Comparison of ENCODE assay signal across 8 cellular contexts in genomic region chr10:13371879-13372470, GRCh38. TPM values are rescaled to one million over a fixed set of nuclear protein-coding genes. Genes with fewer than 3 reads are reported as not detected.
DNase-seq lines count a peak whose midpoint lies in the region; ATAC-seq lines count a peak whose summit lies in the region.

No MANE protein-coding gene starts in this region.

- no peak overlapping the region for H2BK5ac ChIP-seq in mesendoderm (ENCODE audit: low read length)

- H2BK15ac ChIP-seq in mesendoderm (replicated peaks; ENCODE audit: low read depth), result no peak overlapping the region

- ATAC-seq in GM18868 (IDR thresholded peaks at IDR 0.05; ENCODE audit: unreplicated experiment), result peak; percentile 87
- peak; percentile 58 for ATAC-seq in HG03469 (IDR thresholded peaks at IDR 0.05; ENCODE audit: unreplicated experiment)
- peak; percentile 95 for ATAC-seq in effector memory CD8-positive, alpha-beta T cell (replicated peaks)
- ATAC-seq in stimulated activated memory B cell treated with anti-CD40 and anti-IgM and Interleukin-4, amounts not matched to agents 10 μg/mL and 1 μg/mL and 100 μg/mL, for 72 hours, result peak; percentile 91

- H4K8ac ChIP-seq in mesendoderm (ENCODE audit: low read depth, low read length), result no peak overlapping the region

- H3K18ac ChIP-seq in mesendoderm (ENCODE audit: low read length), result no peak overlapping the region

- H3K4me3 ChIP-seq in mesendoderm (ENCODE audit: low read length), result no peak overlapping the region

- H3K79me2 ChIP-seq in mesendoderm (ENCODE audit: control insufficient read depth, insufficient read depth, low read length), result no peaks in the 10 kb centered on the region

- H3K27ac ChIP-seq in mesendoderm (ENCODE audit: low read depth, low read length), result no peak overlapping the region

- no peaks in the 10 kb centered on the region for H3K79me1 ChIP-seq in mesendoderm (ENCODE audit: low read length)

- no peaks in the 10 kb centered on the region for H3K9me3 Mint-ChIP-seq in effector memory CD8-positive, alpha-beta T cell
- H3K9me3 Mint-ChIP-seq in stimulated activated memory B cell treated with anti-CD40 and anti-IgM and Interleukin-4, amounts not matched to agents 10 μg/mL and 1 μg/mL and 100 μg/mL, for 72 hours, result no peaks in the 10 kb centered on the region

- no peak overlapping the region for H3K4me2 ChIP-seq in mesendoderm (ENCODE audit: low read length)

- H4K5ac ChIP-seq in mesendoderm (ENCODE audit: low read length), result no peak overlapping the region

- H3K36me3 ChIP-seq in mesendoderm (ENCODE audit: control insufficient read depth, insufficient read depth, low read length), result no peaks in the 10 kb centered on the region

- H3K36me3 Mint-ChIP-seq in effector memory CD8-positive, alpha-beta T cell (ENCODE audit: insufficient read depth), result no peaks in the 10 kb centered on the region
- no peaks in the 10 kb centered on the region for H3K36me3 Mint-ChIP-seq in stimulated activated memory B cell treated with anti-CD40 and anti-IgM and Interleukin-4, amounts not matched to agents 10 μg/mL and 1 μg/mL and 100 μg/mL, for 72 hours

- no peak overlapping the region for H3K4ac ChIP-seq in mesendoderm (ENCODE audit: low read depth, low read length)

- H3K4me3 Mint-ChIP-seq in effector memory CD8-positive, alpha-beta T cell, result no peak overlapping the region
- no peak overlapping the region for H3K4me3 Mint-ChIP-seq in stimulated activated memory B cell treated with anti-CD40 and anti-IgM and Interleukin-4, amounts not matched to agents 10 μg/mL and 1 μg/mL and 100 μg/mL, for 72 hours

- H2AK5ac ChIP-seq in mesendoderm (ENCODE audit: low read length), result no peak overlapping the region

- DNase-seq in AG20443 (ENCODE audit: low spot score) (peak; percentile 94), NCI-H748 treated with DMSO at 0.1 percent for 48 hours (lab: John Stamatoyannopoulos, UW) (peak; percentile 53), mesendoderm (peak; percentile 90)
- DNase-seq in activated CD4-positive, alpha-beta T cell treated with anti-CD3 and anti-CD28 coated beads, Interleukin-2, amount 50 U/mL, for 1 hour, result peak; percentile 40
- peak; percentile 51 to 66 (median 53) for DNase-seq in effector memory CD8-positive, alpha-beta T cell

- no peak overlapping the region for H2BK120ac ChIP-seq in mesendoderm (ENCODE audit: low read depth, low read length)

- no CpG with 5 or more reads among the region's 6 CpGs for WGBS in mesendoderm (ENCODE audit: extremely low coverage, insufficient coverage, low lambda C conversion rate)

- no peak overlapping the region for H3K9ac ChIP-seq in mesendoderm (ENCODE audit: low read length)

- H3K4me1 ChIP-seq in mesendoderm (ENCODE audit: control insufficient read depth, low read depth, low read length), result no peaks in the 10 kb centered on the region

- H3K23ac ChIP-seq in mesendoderm (ENCODE audit: low read length), result no peak overlapping the region

- H3K27me3 Mint-ChIP-seq in effector memory CD8-positive, alpha-beta T cell, result peaks cover 6 to 14% of the 10 kb centered on the region in 2 donors
- H3K27me3 Mint-ChIP-seq in stimulated activated memory B cell treated with anti-CD40 and anti-IgM and Interleukin-4, amounts not matched to agents 10 μg/mL and 1 μg/mL and 100 μg/mL, for 72 hours, result no peaks in the 10 kb centered on the region

- no peak overlapping the region for H3K56ac ChIP-seq in mesendoderm (ENCODE audit: low read length)

- H3K4me1 Mint-ChIP-seq in effector memory CD8-positive, alpha-beta T cell (ENCODE audit: low read depth in 2 of 2), result no peaks in the 10 kb centered on the region
- H3K4me1 Mint-ChIP-seq in stimulated activated memory B cell treated with anti-CD40 and anti-IgM and Interleukin-4, amounts not matched to agents 10 μg/mL and 1 μg/mL and 100 μg/mL, for 72 hours, result no peaks in the 10 kb centered on the region

- no peak overlapping the region for H3K27ac Mint-ChIP-seq in effector memory CD8-positive, alpha-beta T cell
- H3K27ac Mint-ChIP-seq in stimulated activated memory B cell treated with anti-CD40 and anti-IgM and Interleukin-4, amounts not matched to agents 10 μg/mL and 1 μg/mL and 100 μg/mL, for 72 hours, result no peak overlapping the region

- no peaks in the 10 kb centered on the region for H3K27me3 ChIP-seq in mesendoderm (ENCODE audit: insufficient read depth, low read length, poor library complexity)

RNA-seq across cellular contexts. Expression of gene SEPHS1, which starts 23.9 kb away (rescaled TPM):
- polyA plus RNA-seq in mesendoderm (2013, experiment 1 of 2), result 416 TPM
- 439 TPM for polyA plus RNA-seq in mesendoderm (2013, experiment 2 of 2)

Comparison
In these comparisons a context has a peak if more than half of its experiments do, and no peak if none do; other contexts are left out.
1. DNase-seq: peak in every context shown above with its lines; median percentile 94 in AG20443; 90 in mesendoderm; 53 in NCI-H748 treated with DMSO at 0.1 percent for 48 hours; 53 in effector memory CD8-positive, alpha-beta T cell; 40 in activated CD4-positive, alpha-beta T cell treated with anti-CD3 and anti-CD28 coated beads, Interleukin-2, amount 50 U/mL, for 1 hour.